ENCODE assay signal across 37 cellular contexts in genomic region chr20:6750438-6750837, GRCh38.
"Had no signal": no experiment of that assay in that cellular context is flagged by ENCODE, and none has a peak within 500 bp of the region (broad histone marks: within the 10 kb centered on the region; RNA-seq: fewer than 3 reads in every experiment).

No MANE protein-coding gene starts in this region.

- H3K4me3 ChIP-seq: MG63 had no signal

- DNase-seq: Karpas-422, Kasumi-1, KG1, MG63, MM.1S, MV-4-11, NCI-H1048, NCI-H1092, NCI-H1092 treated with DMSO at 0.1 percent for 48 hours, NCI-H1105, NCI-H1105 treated with DMSO at 0.1 percent for 48 hours, NCI-H1417, NCI-H1417 treated with DMSO at 0.1 percent for 48 hours, NCI-H1436, NCI-H1436 treated with DMSO at 0.1 percent for 48 hours, NCI-H146, NCI-H1694, NCI-H1694 treated with DMSO at 0.1 percent for 48 hours, NCI-H187, NCI-H187 treated with DMSO at 0.1 percent for 48 hours, NCI-H1930, NCI-H2029, NCI-H2029 treated with DMSO at 0.1 percent for 48 hours, NCI-H2081, NCI-H2081 treated with DMSO at 0.1 percent for 48 hours, NCI-H2107, NCI-H2171, NCI-H2171 treated with DMSO at 0.1 percent for 48 hours, NCI-H2227 treated with DMSO at 0.1 percent for 48 hours, NCI-H226, NCI-H345, NCI-H446, NCI-H446 treated with DMSO at 0.1 percent for 48 hours, NCI-H510A, NCI-H510A treated with DMSO at 0.1 percent for 48 hours, NCI-H524 had no signal

- H3K9me3 ChIP-seq: MG63 had no signal

- H3K9ac ChIP-seq: KMS-11 had no signal

- H3K4me2 ChIP-seq: KMS-11 had no signal

- H3K27me3 ChIP-seq: MG63 had no signal

- H3K27ac ChIP-seq: KMS-11 had no signal

- H3K36me3 ChIP-seq: MG63 had no signal
